In the genomic region with DNA sequence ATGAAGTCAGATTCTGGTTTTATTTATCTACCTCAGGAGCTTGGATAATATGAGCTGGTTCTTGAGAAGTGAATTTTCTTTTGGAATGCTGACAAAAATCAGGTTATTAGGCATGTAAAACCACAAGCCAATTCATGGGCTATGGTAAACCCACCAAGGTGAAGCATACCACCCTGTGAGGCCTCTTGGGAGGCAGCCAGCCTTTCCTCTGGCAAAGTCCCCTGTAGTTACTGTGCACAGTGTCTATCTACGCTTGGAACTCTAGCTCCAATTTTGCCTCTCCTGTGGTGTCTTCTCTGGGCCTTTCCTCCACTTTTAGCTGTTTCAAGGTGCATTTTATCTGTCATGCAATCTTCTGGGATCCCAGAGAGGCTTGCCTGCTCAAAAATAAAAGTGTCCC, we compare ENCODE assay signal across 19 cellular contexts.
DNase-seq lines count a peak whose midpoint lies in the region; TF ChIP-seq lines count a peak whose summit lies in the region.
"Had no signal": no experiment of that assay in that cellular context is flagged by ENCODE, and none has a peak within 500 bp of the region (broad histone marks: within the 10 kb centered on the region; RNA-seq: fewer than 3 reads in every experiment).

No MANE protein-coding gene starts in this region.

- H3K4me3 Mint-ChIP-seq in CD14-positive monocyte: no peak overlapping the region
- no peak overlapping the region for H3K4me3 Mint-ChIP-seq in mesothelial cell of epicardium
- H3K4me3 Mint-ChIP-seq: CD8-positive, alpha-beta T cell; GM23338 had no signal

- intact Hi-C loops in CD14-positive monocyte (cut with micrococcal nuclease) (no loop called here), posterior vena cava (cut with DNase I) (no loop called here)

- H3K4me3 ChIP-seq in SJCRH30 (no peak overlapping the region), retinal pigment epithelial cell (ENCODE audit: low read length) (no peak overlapping the region)
- H3K4me3 ChIP-seq: A549, GM23338 had no signal

- DNase-seq in M059J (ENCODE audit: low read depth) (peak; percentile 2), SJCRH30 (peak; percentile 93 to 95), astrocyte of the hippocampus (ENCODE audit: low read depth, low spot score) (peak; percentile 79), retinal pigment epithelial cell (ENCODE audit: low read depth) (peak; percentile 38), CD14-positive monocyte (ENCODE audit: low spot score) (no peak), posterior vena cava (ENCODE audit: low spot score) (no peak), mesothelial cell of epicardium (ENCODE audit: low spot score in 2 of 2, unreplicated experiment in 2 of 2) (no peak), NCI-H2029 (lab: John Stamatoyannopoulos, UW) (no peak)
- DNase-seq: BE2C; Caco-2; CD8-positive, alpha-beta T cell; DND-41; H7; IMR-90; KBM-7 had no signal

- TF ChIP-seq CTCF in retinal pigment epithelial cell (conservative IDR thresholded peaks at IDR 0.05; ENCODE audit: low read depth, low read length): no peak
- no peak for TF ChIP-seq CTCF in CD14-positive monocyte (IDR thresholded peaks at IDR 0.05)
- no peak for TF ChIP-seq CTCF in mesothelial cell of epicardium (IDR thresholded peaks at IDR 0.05; ENCODE audit: unreplicated experiment)

- H3K9me3 Mint-ChIP-seq in CD14-positive monocyte (peaks cover 0 to 8% (median 3%) of the 10 kb centered on the region in 7 donors), mesothelial cell of epicardium (no peaks in the 10 kb centered on the region)
- H3K9me3 Mint-ChIP-seq: CD8-positive, alpha-beta T cell; GM23338 had no signal

- H3K4me1 ChIP-seq in SJCRH30: peaks cover 41% of the 10 kb centered on the region
- H3K4me1 ChIP-seq: A549, BE2C, Caco-2 had no signal

- H3K27me3 Mint-ChIP-seq in CD14-positive monocyte (ENCODE audit: low read depth in 3 of 3) (peaks cover 0 to 3% (median 0%) of the 10 kb centered on the region in 3 donors), mesothelial cell of epicardium (ENCODE audit: low read depth) (peaks cover 5% of the 10 kb centered on the region)

- H3K27ac ChIP-seq in SJCRH30: peak overlapping the region; percentile 37
- H3K27ac ChIP-seq: A549, C4-2B, HL-60 had no signal

- no peaks in the 10 kb centered on the region for H3K27me3 ChIP-seq in SJCRH30
- H3K27me3 ChIP-seq: BE2C had no signal

- H3K4me1 Mint-ChIP-seq in CD14-positive monocyte: no peaks in the 10 kb centered on the region
- peaks cover 2% of the 10 kb centered on the region for H3K4me1 Mint-ChIP-seq in mesothelial cell of epicardium
- H3K4me1 Mint-ChIP-seq: GM23338 had no signal

- H3K36me3 ChIP-seq in SJCRH30: no peaks in the 10 kb centered on the region
- H3K36me3 ChIP-seq: BE2C had no signal

- peaks cover 3% of the 10 kb centered on the region; the same call in 1 of the 2 replicates for H3K9me3 ChIP-seq in SJCRH30 (replicated peaks)
- H3K9me3 ChIP-seq: A549, BE2C, Caco-2 had no signal

- H3K27ac Mint-ChIP-seq in CD14-positive monocyte (no peak overlapping the region), mesothelial cell of epicardium (no peak overlapping the region)
- H3K27ac Mint-ChIP-seq: CD8-positive, alpha-beta T cell; GM23338 had no signal

- H3K36me3 Mint-ChIP-seq in CD14-positive monocyte: no peaks in the 10 kb centered on the region
- no peaks in the 10 kb centered on the region for H3K36me3 Mint-ChIP-seq in mesothelial cell of epicardium
- H3K36me3 Mint-ChIP-seq: CD8-positive, alpha-beta T cell had no signal

Comparison
In these comparisons a context has a peak if more than half of its experiments do, and no peak if none do; other contexts are left out.
1. DNase-seq: peak in M059J (single experiment), SJCRH30 (2 of 2), astrocyte of the hippocampus (single experiment) and retinal pigment epithelial cell (single experiment); none in CD14-positive monocyte (single experiment), posterior vena cava (single experiment), mesothelial cell of epicardium (0 of 2) and NCI-H2029 (single experiment).